Comparison of ENCODE assay signal across 11 cellular contexts in the genomic region with DNA sequence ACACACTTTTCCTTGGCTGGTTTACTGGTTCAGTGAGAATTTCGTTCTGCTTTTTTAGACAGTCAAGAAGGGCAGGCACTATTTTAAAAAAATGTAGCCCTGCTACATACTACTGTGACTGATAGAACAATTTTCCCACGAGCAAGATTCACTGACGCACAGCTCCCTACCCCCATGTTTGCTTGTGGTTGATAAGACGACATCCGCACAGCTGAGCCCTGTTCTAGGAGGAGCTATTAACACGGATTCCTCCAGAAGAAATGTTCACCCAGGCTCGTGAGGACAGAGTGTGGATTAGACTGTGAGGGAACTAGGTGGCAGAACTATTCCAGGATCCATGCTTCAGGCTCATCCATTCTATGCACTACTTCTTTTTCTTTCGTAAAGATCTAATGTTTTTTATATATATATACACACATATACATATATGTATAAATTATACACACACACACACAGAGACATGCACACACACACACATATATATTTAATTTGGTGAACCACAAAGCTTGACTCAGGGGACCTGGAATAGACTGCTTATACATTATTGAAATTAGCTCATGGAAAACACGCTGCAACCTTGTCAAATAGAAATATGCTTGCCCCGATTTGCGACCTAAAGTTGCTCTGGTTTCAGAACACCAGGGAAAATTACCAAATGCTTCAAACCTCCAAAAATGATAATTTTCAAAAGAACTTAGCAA.
DNase-seq lines count a peak whose midpoint lies in the region; TF ChIP-seq lines count a peak whose summit lies in the region.
"Had no signal": no experiment of that assay in that cellular context is flagged by ENCODE, and none has a peak within 500 bp of the region (broad histone marks: within the 10 kb centered on the region; RNA-seq: fewer than 3 reads in every experiment).

No MANE protein-coding gene starts in this region.

- H3K4me1 ChIP-seq in colonic mucosa: no peaks in the 10 kb centered on the region
- H3K4me1 ChIP-seq: BLaER1 treated with 17β-estradiol and CSF1 and Interleukin-3, amounts not matched to agents 10 nM and 100 nM had no signal

- no peak overlapping the region for H3K27ac ChIP-seq in colonic mucosa
- H3K27ac ChIP-seq in substantia nigra (ENCODE audit: low read depth, low read length, poor library complexity, severe bottlenecking): no peak overlapping the region
- H3K27ac ChIP-seq: BLaER1 treated with 17β-estradiol and CSF1 and Interleukin-3, amounts not matched to agents 10 nM and 100 nM; thoracic aorta had no signal

- DNase-seq in stimulated activated CD4-positive, alpha-beta T cell treated with anti-CD3 and anti-CD28 coated beads, Interleukin-15, amount 100 ng/mL, for 24 hours: peak; percentile 37
- DNase-seq in stimulated activated CD4-positive, alpha-beta T cell treated with anti-CD3 and anti-CD28 coated beads, Interleukin-12 subunit alpha, Interleukin-12 subunit beta, amount 100 ng/mL, for 4 hours: no peak
- DNase-seq in activated T-cell treated with anti-CD3 and anti-CD28 coated beads for 4 hours (peak; percentile 18), fibroblast of the aortic adventitia (ENCODE audit: low read depth) (peak; percentile 23), type B pancreatic cell (ENCODE audit: extremely low spot score, unreplicated experiment) (no peak), colonic mucosa (no peak), substantia nigra (lab: John Stamatoyannopoulos, UW) (no peak), NK-92 (lab: John Stamatoyannopoulos, UW; ENCODE audit: unreplicated experiment) (no peak)

- no peaks in the 10 kb centered on the region for H3K36me3 ChIP-seq in colonic mucosa
- H3K36me3 ChIP-seq: BLaER1 treated with 17β-estradiol and CSF1 and Interleukin-3, amounts not matched to agents 10 nM and 100 nM; thoracic aorta had no signal

- H3K27me3 Mint-ChIP-seq in type B pancreatic cell: no peaks in the 10 kb centered on the region

- H3K4me3 ChIP-seq in fibroblast of the aortic adventitia (ENCODE audit: low read depth, low read length) (no peak overlapping the region), colonic mucosa (no peak overlapping the region)
- H3K4me3 ChIP-seq: BLaER1 treated with 17β-estradiol and CSF1 and Interleukin-3, amounts not matched to agents 10 nM and 100 nM; GM12878; thoracic aorta had no signal

- no peaks in the 10 kb centered on the region for H3K9me3 Mint-ChIP-seq in type B pancreatic cell

- no peaks in the 10 kb centered on the region for H3K27me3 ChIP-seq in colonic mucosa
- H3K27me3 ChIP-seq: BLaER1 treated with 17β-estradiol and CSF1 and Interleukin-3, amounts not matched to agents 10 nM and 100 nM had no signal

- H3K9me3 ChIP-seq in colonic mucosa: no peaks in the 10 kb centered on the region
- H3K9me3 ChIP-seq: BLaER1 treated with 17β-estradiol and CSF1 and Interleukin-3, amounts not matched to agents 10 nM and 100 nM; thoracic aorta had no signal

- TF ChIP-seq CTCF in fibroblast of the aortic adventitia (IDR thresholded peaks at IDR 0.05; ENCODE audit: insufficient read depth, low read length) (no peak), type B pancreatic cell (conservative IDR thresholded peaks at IDR 0.05) (no peak), colonic mucosa (IDR thresholded peaks at IDR 0.05) (no peak)

- H3K4me1 Mint-ChIP-seq in type B pancreatic cell (ENCODE audit: unreplicated experiment): no peaks in the 10 kb centered on the region

- no peak overlapping the region for H3K9ac ChIP-seq in colonic mucosa (ENCODE audit: low read depth in 2 of 2, low read length in 2 of 2)
- H3K9ac ChIP-seq: BLaER1 treated with 17β-estradiol and CSF1 and Interleukin-3, amounts not matched to agents 10 nM and 100 nM had no signal

- no peaks in the 10 kb centered on the region for H3K36me3 Mint-ChIP-seq in type B pancreatic cell

- H3K27ac Mint-ChIP-seq in type B pancreatic cell: peak overlapping the region; percentile 63

- intact Hi-C loops in colonic mucosa (cut with DNase I): no loop called here

- H3K4me3 Mint-ChIP-seq in type B pancreatic cell: no peak overlapping the region

Comparison
In these comparisons a context has a peak if more than half of its experiments do, and no peak if none do; other contexts are left out.
1. DNase-seq: peak in stimulated activated CD4-positive, alpha-beta T cell treated with anti-CD3 and anti-CD28 coated beads, Interleukin-15, amount 100 ng/mL, for 24 hours (single experiment), activated T-cell treated with anti-CD3 and anti-CD28 coated beads for 4 hours (single experiment) and fibroblast of the aortic adventitia (single experiment); none in stimulated activated CD4-positive, alpha-beta T cell treated with anti-CD3 and anti-CD28 coated beads, Interleukin-12 subunit alpha, Interleukin-12 subunit beta, amount 100 ng/mL, for 4 hours (single experiment), type B pancreatic cell (single experiment), colonic mucosa (single experiment), substantia nigra (0 of 49) and NK-92 (single experiment).